15 cellular contexts compared by ENCODE assay signal in the genomic region with DNA sequence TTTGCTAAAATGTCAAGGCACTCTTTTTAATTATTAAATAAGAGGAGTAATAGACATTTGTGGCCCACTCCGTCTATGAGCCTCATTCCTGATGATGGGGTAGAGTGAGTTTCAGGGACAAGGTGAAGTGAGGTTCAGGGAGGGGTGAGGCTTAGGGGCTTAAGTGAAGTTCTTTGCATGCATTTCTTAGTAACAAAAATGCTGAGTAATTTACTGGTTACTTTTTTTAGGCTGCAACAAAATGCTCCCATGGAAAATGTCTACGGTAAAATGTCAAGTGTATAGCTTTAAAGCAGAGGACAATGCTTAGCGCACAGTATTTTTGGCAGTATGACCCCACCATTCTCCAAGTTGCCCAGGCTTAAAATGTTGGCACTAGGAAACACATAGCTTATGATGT. TPM values are rescaled to one million over a fixed set of nuclear protein-coding genes. Genes with fewer than 3 reads are reported as not detected.
DNase-seq lines count a peak whose midpoint lies in the region; ATAC-seq and TF ChIP-seq lines count a peak whose summit lies in the region.
"Had no signal": no experiment of that assay in that cellular context is flagged by ENCODE, and none has a peak within 500 bp of the region (broad histone marks: within the 10 kb centered on the region; RNA-seq: fewer than 3 reads in every experiment).

No MANE protein-coding gene starts in this region.

- H3K27me3 ChIP-seq in cardiac muscle cell = no peaks in the 10 kb centered on the region
- no peaks in the 10 kb centered on the region for H3K27me3 ChIP-seq in right atrium auricular region
- H3K27me3 ChIP-seq in skeletal muscle tissue (ENCODE audit: control insufficient read depth in 3 of 3, insufficient read depth in 3 of 3, low read length in 3 of 3) = no peaks in the 10 kb centered on the region

- DNase-seq in cardiac muscle cell (ENCODE audit: low read depth in 1 of 2, low spot score in 1 of 2) (no peak), right atrium auricular region (ENCODE audit: low spot score) (no peak), SK-N-MC (ENCODE audit: low read depth, low spot score) (no peak), GM20000 (ENCODE audit: low spot score) (no peak), NCI-H128 (lab: John Stamatoyannopoulos, UW; ENCODE audit: unreplicated experiment) (no peak)
- DNase-seq: activated CD4-positive, alpha-beta T cell treated with anti-CD3 and anti-CD28 coated beads for 48 hours; activated T-cell treated with anti-CD3 and anti-CD28 coated beads, Interleukin-2, amount 50 U/mL, for 48 hours; Calu3; GDM1; lower lobe of right lung; NCI-H146; stimulated activated naive CD8-positive, alpha-beta T cell treated with anti-CD3 and anti-CD28 coated beads, Interleukin-15, amount 100 ng/mL, for 72 hours had no signal

- TF ChIP-seq CTCF in cardiac muscle cell (IDR thresholded peaks at IDR 0.05; ENCODE audit: low read depth, low read length) (no peak), right atrium auricular region (IDR thresholded peaks at IDR 0.05) (no peak), GM20000 (IDR thresholded peaks at IDR 0.05; ENCODE audit: extremely low read depth, missing control alignments) (no peak)

- H3K4me1 ChIP-seq in cardiac muscle cell (ENCODE audit: low read depth) (peaks cover 27% of the 10 kb centered on the region), right atrium auricular region (peaks cover 0 to 33% of the 10 kb centered on the region in 2 donors), skeletal muscle tissue (ENCODE audit: control insufficient read depth in 3 of 3, insufficient read depth in 3 of 3, low read length in 3 of 3) (peaks cover 14 to 30% (median 25%) of the 10 kb centered on the region in 3 donors)

- ATAC-seq in esophagus mucosa = no peak
- ATAC-seq: lower lobe of right lung; stimulated activated naive CD8-positive, alpha-beta T cell treated with anti-CD3 and anti-CD28 coated beads, Interleukin-15, amount 100 ng/mL, for 72 hours had no signal

- H3K4me3 ChIP-seq in cardiac muscle cell (peak overlapping the region; percentile 95), right atrium auricular region (no peak overlapping the region), SK-N-MC (peak overlapping the region; percentile 83), iPS-11a (ENCODE audit: low read depth, low read length) (peak overlapping the region; percentile 93), skeletal muscle tissue (ENCODE audit: low read length in 3 of 3) (peak overlapping the region; percentile 84 to 96 (median 91))

- H3K27ac ChIP-seq in cardiac muscle cell = no peak overlapping the region
- peak overlapping the region in 1 of 2 donors; percentile 97 for H3K27ac ChIP-seq in right atrium auricular region
- H3K27ac ChIP-seq in SK-N-MC = no peak overlapping the region
- peak overlapping the region; percentile 100 for H3K27ac ChIP-seq in skeletal muscle tissue (ENCODE audit: low read depth, low read length)

- H3K9ac ChIP-seq in SK-N-MC (ENCODE audit: insufficient read length) (peak overlapping the region; percentile 84), skeletal muscle tissue (ENCODE audit: low read depth in 1 of 3, low read length in 3 of 3) (peak overlapping the region in 2 of 3 donors; percentile 79 to 92)

- H3K9me3 ChIP-seq in cardiac muscle cell (ENCODE audit: low read depth) = no peaks in the 10 kb centered on the region
- no peaks in the 10 kb centered on the region for H3K9me3 ChIP-seq in right atrium auricular region
- H3K9me3 ChIP-seq in SK-N-MC (ENCODE audit: low read depth, low read length) = no peaks in the 10 kb centered on the region
- H3K9me3 ChIP-seq in skeletal muscle tissue (ENCODE audit: control insufficient read depth in 3 of 3, low read length in 3 of 3) = no peaks in the 10 kb centered on the region
- H3K9me3 ChIP-seq: lower lobe of right lung had no signal

- H3K36me3 ChIP-seq in cardiac muscle cell (peaks cover 4% of the 10 kb centered on the region), right atrium auricular region (no peaks in the 10 kb centered on the region), SK-N-MC (ENCODE audit: insufficient read depth, low read length) (peaks cover 21% of the 10 kb centered on the region), skeletal muscle tissue (ENCODE audit: control insufficient read depth in 3 of 3, insufficient read depth in 3 of 3, low read length in 3 of 3) (peaks cover 0 to 5% (median 4%) of the 10 kb centered on the region in 3 donors)
- H3K36me3 ChIP-seq: lower lobe of right lung had no signal

RNA-seq across cellular contexts. Expression of gene USO1, which starts 2.0 kb away (rescaled TPM):
- total RNA-seq in cardiac muscle cell (45.1 and 47.9 TPM in 2 replicates), right atrium auricular region (10 to 100 TPM; 76.4 to 87.2 TPM), skeletal muscle tissue (135 TPM), esophagus mucosa (44.3 TPM)
- 46.6 and 50.5 TPM in 2 replicates for polyA plus RNA-seq in cardiac muscle cell

RNA-seq across cellular contexts. Expression of gene G3BP2, which starts 49.2 kb away (rescaled TPM):
- total RNA-seq in cardiac muscle cell (203 and 210 TPM in 2 replicates), right atrium auricular region (10 to 100 TPM; 59.5 to 65.4 TPM), skeletal muscle tissue (175 TPM), esophagus mucosa (47.2 TPM)
- polyA plus RNA-seq in cardiac muscle cell = 181 and 194 TPM in 2 replicates

Comparison
In these comparisons a context has a peak if more than half of its experiments do, and no peak if none do; other contexts are left out.
1. H3K4me3 ChIP-seq: peak in cardiac muscle cell (single experiment), SK-N-MC (single experiment), iPS-11a (single experiment) and skeletal muscle tissue (3 of 3); none in right atrium auricular region (0 of 2).